ENCODE assay signal across 1 cellular context in genomic region chrX:13223868-13224555, GRCh38.
A peak's percentile ranks its signal among the peaks of the same experiment; 100 is the strongest.
TF ChIP-seq lines count a peak whose summit lies in the region.

No MANE protein-coding gene starts in this region.

TF ChIP-seq in HEK293, 187 proteins besides CTCF, POLR2A, EP300 and RAD21 (continued from another document):
- TF ChIP-seq PRDM2 (tag by site-specific recombination; IDR thresholded peaks at IDR 0.05; ENCODE audit: borderline replicate concordance), result no peak
- peak; percentile 49; the same call in 1 of the 2 replicates for TF ChIP-seq PRDM6 (tag by site-specific recombination; IDR thresholded peaks at IDR 0.05)
- TF ChIP-seq ZNF366 (tag by site-specific recombination; conservative IDR thresholded peaks at IDR 0.05), result 0 out of 2 replicates have a peak, but pooled peaks have one; percentile 18
- peak; percentile 82 for TF ChIP-seq OSR2 (tag by site-specific recombination; IDR thresholded peaks at IDR 0.05)
- TF ChIP-seq ZFHX2 (tag by site-specific recombination; conservative IDR thresholded peaks at IDR 0.05), result no peak
- peak; percentile 59; the same call in 1 of the 2 replicates for TF ChIP-seq HOXD13 (CRISPR knock-in tag; IDR thresholded peaks at IDR 0.05; ENCODE audit: borderline replicate concordance)
- TF ChIP-seq, protein P1, sequence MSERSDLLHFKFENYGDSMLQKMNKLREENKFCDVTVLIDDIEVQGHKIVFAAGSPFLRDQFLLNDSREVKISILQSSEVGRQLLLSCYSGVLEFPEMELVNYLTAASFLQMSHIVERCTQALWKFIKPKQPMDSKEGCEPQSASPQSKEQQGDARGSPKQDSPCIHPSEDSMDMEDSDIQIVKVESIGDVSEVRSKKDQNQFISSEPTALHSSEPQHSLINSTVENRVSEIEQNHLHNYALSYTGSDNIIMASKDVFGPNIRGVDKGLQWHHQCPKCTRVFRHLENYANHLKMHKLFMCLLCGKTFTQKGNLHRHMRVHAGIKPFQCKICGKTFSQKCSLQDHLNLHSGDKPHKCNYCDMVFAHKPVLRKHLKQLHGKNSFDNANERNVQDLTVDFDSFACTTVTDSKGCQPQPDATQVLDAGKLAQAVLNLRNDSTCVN (tag by site-specific recombination; optimal IDR thresholded peaks at IDR 0.05), result no peak
- peak; percentile 93 for TF ChIP-seq ZNF362 (tag by site-specific recombination; IDR thresholded peaks at IDR 0.05)
- TF ChIP-seq ZNF121 (tag by site-specific recombination; IDR thresholded peaks at IDR 0.05), result no peak
- peak; percentile 44; the same call in 1 of the 2 replicates for TF ChIP-seq ZNF600 (tag by site-specific recombination; IDR thresholded peaks at IDR 0.05)
- 0 out of 2 replicates have a peak, but pooled peaks have one; percentile 27 for TF ChIP-seq SP7 (tag by site-specific recombination; IDR thresholded peaks at IDR 0.05)
- no peak for TF ChIP-seq ZSCAN23 (tag by site-specific recombination; IDR thresholded peaks at IDR 0.05)
- no peak; the same call in 1 of the 2 replicates for TF ChIP-seq ZNF660 (tag by site-specific recombination; IDR thresholded peaks at IDR 0.05)
- TF ChIP-seq, protein P2, sequence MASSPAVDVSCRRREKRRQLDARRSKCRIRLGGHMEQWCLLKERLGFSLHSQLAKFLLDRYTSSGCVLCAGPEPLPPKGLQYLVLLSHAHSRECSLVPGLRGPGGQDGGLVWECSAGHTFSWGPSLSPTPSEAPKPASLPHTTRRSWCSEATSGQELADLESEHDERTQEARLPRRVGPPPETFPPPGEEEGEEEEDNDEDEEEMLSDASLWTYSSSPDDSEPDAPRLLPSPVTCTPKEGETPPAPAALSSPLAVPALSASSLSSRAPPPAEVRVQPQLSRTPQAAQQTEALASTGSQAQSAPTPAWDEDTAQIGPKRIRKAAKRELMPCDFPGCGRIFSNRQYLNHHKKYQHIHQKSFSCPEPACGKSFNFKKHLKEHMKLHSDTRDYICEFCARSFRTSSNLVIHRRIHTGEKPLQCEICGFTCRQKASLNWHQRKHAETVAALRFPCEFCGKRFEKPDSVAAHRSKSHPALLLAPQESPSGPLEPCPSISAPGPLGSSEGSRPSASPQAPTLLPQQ (tag by site-specific recombination; IDR thresholded peaks at IDR 0.05), result no peak
- TF ChIP-seq TSHZ1 (tag by site-specific recombination; IDR thresholded peaks at IDR 0.05; ENCODE audit: borderline replicate concordance), result no peak
- TF ChIP-seq GFI1B (tag by site-specific recombination; IDR thresholded peaks at IDR 0.05), result no peak
- 0 out of 2 replicates have a peak, but pooled peaks have one; percentile 18 for TF ChIP-seq ZNF518A (tag by site-specific recombination; conservative IDR thresholded peaks at IDR 0.05; ENCODE audit: low read depth)
- no peak for TF ChIP-seq ZNF558 (tag by site-specific recombination; IDR thresholded peaks at IDR 0.05)
- TF ChIP-seq, protein P3, sequence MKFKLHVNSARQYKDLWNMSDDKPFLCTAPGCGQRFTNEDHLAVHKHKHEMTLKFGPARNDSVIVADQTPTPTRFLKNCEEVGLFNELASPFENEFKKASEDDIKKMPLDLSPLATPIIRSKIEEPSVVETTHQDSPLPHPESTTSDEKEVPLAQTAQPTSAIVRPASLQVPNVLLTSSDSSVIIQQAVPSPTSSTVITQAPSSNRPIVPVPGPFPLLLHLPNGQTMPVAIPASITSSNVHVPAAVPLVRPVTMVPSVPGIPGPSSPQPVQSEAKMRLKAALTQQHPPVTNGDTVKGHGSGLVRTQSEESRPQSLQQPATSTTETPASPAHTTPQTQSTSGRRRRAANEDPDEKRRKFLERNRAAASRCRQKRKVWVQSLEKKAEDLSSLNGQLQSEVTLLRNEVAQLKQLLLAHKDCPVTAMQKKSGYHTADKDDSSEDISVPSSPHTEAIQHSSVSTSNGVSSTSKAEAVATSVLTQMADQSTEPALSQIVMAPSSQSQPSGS (tag by site-specific recombination; IDR thresholded peaks at IDR 0.05; ENCODE audit: low read depth), result 0 out of 2 replicates have a peak, but pooled peaks have one; percentile 21
